In genomic region chr5:65927497-65928340, GRCh38 we compare ENCODE assay signal across 8 cellular contexts. TPM values are rescaled to one million over a fixed set of nuclear protein-coding genes. Genes with fewer than 3 reads are reported as not detected.
A peak's percentile ranks its signal among the peaks of the same experiment; 100 is the strongest.
DNase-seq lines count a peak whose midpoint lies in the region; ATAC-seq, FAIRE-seq and TF ChIP-seq lines count a peak whose summit lies in the region.

No MANE protein-coding gene starts in this region.

- peak overlapping the region; percentile 98 for H3K9ac ChIP-seq in astrocyte (ENCODE audit: low read length)
- peak overlapping the region; percentile 98 for H3K9ac ChIP-seq in smooth muscle cell (ENCODE audit: low read depth)

- H3K4me1 Mint-ChIP-seq in Caco-2 (ENCODE audit: low read depth, unreplicated experiment) (peaks cover 20% of the 10 kb centered on the region), astrocyte (ENCODE audit: low read depth, unreplicated experiment) (peaks cover 21% of the 10 kb centered on the region)

- intact Hi-C loops in Caco-2 (cut with micrococcal nuclease; ENCODE audit: unreplicated experiment), result loop anchor here (2.0 kb wide), 2 partner anchors 207 to 217 kb away; partner anchors contain the start of gene SREK1

- peaks cover 32% of the 10 kb centered on the region for H3K4me1 ChIP-seq in Caco-2
- H3K4me1 ChIP-seq in astrocyte (ENCODE audit: insufficient read depth, low read length), result peaks cover 11% of the 10 kb centered on the region
- peaks cover 18% of the 10 kb centered on the region for H3K4me1 ChIP-seq in smooth muscle cell (ENCODE audit: low read depth)

- POLR2A ChIA-PET in Caco-2 (lab: Charles Lee), result no interaction called here

- peak in 1 of 2 experiments; percentile 25 for DNase-seq in Caco-2
- DNase-seq in GM20000 (ENCODE audit: low spot score), result peak; percentile 71
- peak; percentile 36 for DNase-seq in NCI-H69 (lab: John Stamatoyannopoulos, UW)
- DNase-seq in astrocyte (ENCODE audit: low read depth), result peak; percentile 60
- no peak for DNase-seq in smooth muscle cell (lab: John Stamatoyannopoulos, UW; ENCODE audit: unreplicated experiment)
- no peak for DNase-seq in mucosa of gallbladder (ENCODE audit: low spot score)

- H3K27me3 ChIP-seq in Caco-2 (replicated peaks; ENCODE audit: control insufficient read depth, insufficient read depth, low read length) (no peaks in the 10 kb centered on the region), astrocyte (ENCODE audit: insufficient read depth, low read length) (no peaks in the 10 kb centered on the region), smooth muscle cell (ENCODE audit: low read depth) (no peaks in the 10 kb centered on the region)

- H3K36me3 Mint-ChIP-seq in Caco-2 (ENCODE audit: insufficient read depth, unreplicated experiment) (peaks cover 33% of the 10 kb centered on the region), astrocyte (ENCODE audit: low read depth, unreplicated experiment) (peaks cover 3% of the 10 kb centered on the region)

- H3K4me3 Mint-ChIP-seq in Caco-2 (ENCODE audit: unreplicated experiment) (peak overlapping the region; percentile 84), astrocyte (ENCODE audit: unreplicated experiment) (peak overlapping the region; percentile 99)

- H3K4me3 ChIP-seq in Caco-2 (ENCODE audit: low read depth, low read length) (peak overlapping the region; percentile 98), astrocyte (ENCODE audit: insufficient read depth, low read depth, low read length) (peak overlapping the region; percentile 90), iPS-18c (ENCODE audit: insufficient read depth, low read depth, low read length) (peak overlapping the region; percentile 98), smooth muscle cell (peak overlapping the region; percentile 90)

- H3K27ac ChIP-seq in astrocyte (ENCODE audit: low read depth, low read length) (peak overlapping the region; percentile 96), smooth muscle cell (ENCODE audit: low read depth) (peak overlapping the region; percentile 99)

- peaks cover 41% of the 10 kb centered on the region for H4K20me1 ChIP-seq in astrocyte (ENCODE audit: insufficient read depth, low read length)
- peaks cover 53% of the 10 kb centered on the region for H4K20me1 ChIP-seq in smooth muscle cell (ENCODE audit: low read depth)

- H3K36me3 ChIP-seq in Caco-2 (ENCODE audit: control insufficient read depth, insufficient read depth, low read length), result no peaks in the 10 kb centered on the region
- no peaks in the 10 kb centered on the region for H3K36me3 ChIP-seq in astrocyte (ENCODE audit: insufficient read depth, low read length)
- H3K36me3 ChIP-seq in smooth muscle cell (ENCODE audit: low read depth), result no peaks in the 10 kb centered on the region

- 1% methylated on average over 13 of the region's 13 CpGs for whole genome bisulfite sequencing in smooth muscle cell (ENCODE audit: low lambda C conversion rate)

- peaks cover 23% of the 10 kb centered on the region for H3F3A ChIP-seq in smooth muscle cell (ENCODE audit: low read depth)

- H3K9me3 Mint-ChIP-seq in Caco-2 (ENCODE audit: unreplicated experiment), result no peaks in the 10 kb centered on the region
- H3K9me3 Mint-ChIP-seq in astrocyte (ENCODE audit: unreplicated experiment), result no peaks in the 10 kb centered on the region

- H2AFZ ChIP-seq in astrocyte (ENCODE audit: low read depth, low read length), result no peak overlapping the region
- H2AFZ ChIP-seq in smooth muscle cell (ENCODE audit: low read depth), result peak overlapping the region; percentile 49

- CTCF ChIA-PET in Caco-2 (lab: Charles Lee), result no interaction called here

- H3K79me2 ChIP-seq in astrocyte (ENCODE audit: insufficient read depth, low read length), result peaks cover 63% of the 10 kb centered on the region
- H3K79me2 ChIP-seq in smooth muscle cell (ENCODE audit: low read depth), result peaks cover 59% of the 10 kb centered on the region

- H3K4me2 ChIP-seq in astrocyte (ENCODE audit: low read length) (peak overlapping the region; percentile 85), smooth muscle cell (peak overlapping the region; percentile 94)

- H3K27me3 Mint-ChIP-seq in Caco-2 (ENCODE audit: insufficient read depth, unreplicated experiment) (no peaks in the 10 kb centered on the region), astrocyte (ENCODE audit: low read depth, unreplicated experiment) (no peaks in the 10 kb centered on the region)

- ATAC-seq in GM18519 (IDR thresholded peaks at IDR 0.05; ENCODE audit: low FRiP score, unreplicated experiment), result no peak

- no TSS peak for BruUV-seq in Caco-2 (replicated peaks; lab: Mats Ljungman, UMichigan)

- H3K27ac Mint-ChIP-seq in Caco-2 (ENCODE audit: unreplicated experiment) (peak overlapping the region; percentile 97), astrocyte (ENCODE audit: unreplicated experiment) (peak overlapping the region; percentile 88)

- no peaks in the 10 kb centered on the region for H3K9me3 ChIP-seq in Caco-2
- no peaks in the 10 kb centered on the region for H3K9me3 ChIP-seq in astrocyte (ENCODE audit: insufficient read depth, low read depth, low read length)
- peaks cover 2% of the 10 kb centered on the region for H3K9me3 ChIP-seq in iPS-18c (ENCODE audit: control insufficient read depth, insufficient read depth, low read length)
- H3K9me3 ChIP-seq in smooth muscle cell (replicated peaks; ENCODE audit: low read depth), result no peaks in the 10 kb centered on the region

- TF ChIP-seq CTCF in Caco-2 (IDR thresholded peaks at IDR 0.05; ENCODE audit: insufficient read depth in 1 of 2, low read depth in 1 of 2, low read length in 1 of 2, severe bottlenecking in 1 of 2, unreplicated experiment in 1 of 2), result no peak
- TF ChIP-seq CTCF in GM20000 (IDR thresholded peaks at IDR 0.05; ENCODE audit: extremely low read depth, missing control alignments), result no peak
- no peak for TF ChIP-seq CTCF in astrocyte (IDR thresholded peaks at IDR 0.05; ENCODE audit: insufficient read depth, low read depth, low read length)
- TF ChIP-seq CTCF in smooth muscle cell (IDR thresholded peaks at IDR 0.05; ENCODE audit: borderline replicate concordance, insufficient read depth, poor library complexity, severe bottlenecking), result no peak

- FAIRE-seq in astrocyte (lab: Jason Lieb, UNC), result peak; percentile 9

RNA-seq across cellular contexts. Expression of gene ERBIN, which starts 1.3 kb away (rescaled TPM):
- total RNA-seq in Caco-2 (2022), result 47.2 and 48.4 TPM in 2 replicates
- total RNA-seq in astrocyte, result 80.8 and 83.4 TPM in 2 replicates
- total RNA-seq in smooth muscle cell, result 75.8 and 80.7 TPM in 2 replicates
- 16.8 and 18.3 TPM in 2 replicates for polyA plus RNA-seq in smooth muscle cell
- total RNA-seq in mucosa of gallbladder, result 84.0 TPM

Comparison
In these comparisons a context has a peak if more than half of its experiments do, and no peak if none do; other contexts are left out.
1. DNase-seq: peak in GM20000 (single experiment), NCI-H69 (single experiment) and astrocyte (single experiment); none in smooth muscle cell (single experiment) and mucosa of gallbladder (single experiment).
2. Peak in every context shown above with its lines, with median percentiles within 50 percentile points of each other: H3K4me3 ChIP-seq.